Comparison of ENCODE assay signal across 25 cellular contexts in genomic region chr5:138676556-138677193, GRCh38.
"Had no signal": no experiment of that assay in that cellular context is flagged by ENCODE, and none has a peak within 500 bp of the region (broad histone marks: within the 10 kb centered on the region; RNA-seq: fewer than 3 reads in every experiment).

No MANE protein-coding gene starts in this region.

- H3K27me3 ChIP-seq: dorsolateral prefrontal cortex, heart right ventricle, neural progenitor cell, right lobe of liver, upper lobe of left lung, uterus had no signal

- DNase-seq: cortex of kidney; dorsolateral prefrontal cortex; effector CD8-positive, alpha-beta T cell; heart right ventricle; hypothalamus; islet precursor cell; left cardiac atrium; left ventricle myocardium inferior; lower lobe of right lung; midbrain; nucleus accumbens; psoas muscle; retina; right lobe of liver; spleen; stimulated activated CD4-positive, alpha-beta T cell treated with anti-CD3 and anti-CD28 coated beads, Interleukin-2, amount 100 ng/mL, for 24 hours; stimulated activated CD4-positive, alpha-beta T cell treated with anti-CD3 and anti-CD28 coated beads, Interleukin-4, amount 100 ng/mL, for 4 hours; stimulated activated naive B cell treated with anti-CD40 and anti-IgM and Interleukin-4, amounts not matched to agents 10 μg/mL and 1 μg/mL and 100 μg/mL, for 72 hours; stimulated activated naive CD8-positive, alpha-beta T cell treated with anti-CD3 and anti-CD28 coated beads, Interleukin-15, amount 100 ng/mL, for 72 hours; substantia nigra; upper lobe of left lung; uterus had no signal

- H3K4me3 ChIP-seq: dorsolateral prefrontal cortex, heart right ventricle, left ventricle myocardium inferior, lower lobe of right lung, neural progenitor cell, psoas muscle, right lobe of liver, spleen, upper lobe of left lung, uterus had no signal

- H3K27ac ChIP-seq: dorsolateral prefrontal cortex, heart right ventricle, left ventricle myocardium inferior, lower lobe of right lung, neural progenitor cell, parathyroid adenoma, psoas muscle, right lobe of liver, spleen, upper lobe of left lung, uterus had no signal

- H3K4me2 ChIP-seq: neural progenitor cell had no signal

- H3K9me3 ChIP-seq: right lobe of liver, uterus had no signal

- H2AFZ ChIP-seq: neural progenitor cell, parathyroid adenoma had no signal

- ATAC-seq: heart right ventricle; left cardiac atrium; lower lobe of right lung; natural killer cell treated with Interleukin-12 subunit alpha and Interleukin-12 subunit beta and Interleukin-15 and Interleukin-18, amount 100 ng/mL, for 72 hours; psoas muscle; right lobe of liver; stimulated activated naive B cell treated with anti-CD40 and anti-IgM and Interleukin-4, amounts not matched to agents 10 μg/mL and 1 μg/mL and 100 μg/mL, for 72 hours; stimulated activated naive CD8-positive, alpha-beta T cell treated with anti-CD3 and anti-CD28 coated beads, Interleukin-15, amount 100 ng/mL, for 72 hours had no signal

- H3K9ac ChIP-seq: neural progenitor cell, parathyroid adenoma had no signal

- H3K4me1 ChIP-seq: heart right ventricle, left ventricle myocardium inferior, lower lobe of right lung, neural progenitor cell, parathyroid adenoma, psoas muscle, right lobe of liver, spleen, upper lobe of left lung, uterus had no signal

- H3K36me3 ChIP-seq: heart right ventricle, left ventricle myocardium inferior, lower lobe of right lung, neural progenitor cell, right lobe of liver, spleen, upper lobe of left lung, uterus had no signal
